ENCODE assay signal across 1 cellular context in the genomic region with DNA sequence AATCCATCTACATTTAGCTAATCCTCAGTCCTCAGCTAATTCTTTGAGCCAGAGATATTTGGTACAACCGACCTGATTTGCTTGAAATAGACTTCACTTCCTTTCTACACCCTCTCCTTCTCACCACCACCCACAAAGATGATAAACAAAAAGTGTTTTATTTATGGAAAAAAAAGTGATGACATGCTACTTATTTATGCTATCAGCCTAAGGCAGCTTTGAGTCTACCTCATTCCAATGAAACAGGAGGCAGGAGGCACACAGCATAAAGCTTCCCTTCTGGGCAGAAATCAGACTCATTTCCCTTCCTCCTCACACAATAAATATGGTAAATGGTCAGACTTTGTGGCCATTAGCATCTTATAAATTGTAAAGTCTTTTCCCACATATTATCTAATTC.
TF ChIP-seq lines count a peak whose summit lies in the region.

No MANE protein-coding gene starts in this region.

TF ChIP-seq in K562, 482 proteins besides CTCF, POLR2A, EP300 and RAD21 (continued from another document):
- TF ChIP-seq, protein P1, sequence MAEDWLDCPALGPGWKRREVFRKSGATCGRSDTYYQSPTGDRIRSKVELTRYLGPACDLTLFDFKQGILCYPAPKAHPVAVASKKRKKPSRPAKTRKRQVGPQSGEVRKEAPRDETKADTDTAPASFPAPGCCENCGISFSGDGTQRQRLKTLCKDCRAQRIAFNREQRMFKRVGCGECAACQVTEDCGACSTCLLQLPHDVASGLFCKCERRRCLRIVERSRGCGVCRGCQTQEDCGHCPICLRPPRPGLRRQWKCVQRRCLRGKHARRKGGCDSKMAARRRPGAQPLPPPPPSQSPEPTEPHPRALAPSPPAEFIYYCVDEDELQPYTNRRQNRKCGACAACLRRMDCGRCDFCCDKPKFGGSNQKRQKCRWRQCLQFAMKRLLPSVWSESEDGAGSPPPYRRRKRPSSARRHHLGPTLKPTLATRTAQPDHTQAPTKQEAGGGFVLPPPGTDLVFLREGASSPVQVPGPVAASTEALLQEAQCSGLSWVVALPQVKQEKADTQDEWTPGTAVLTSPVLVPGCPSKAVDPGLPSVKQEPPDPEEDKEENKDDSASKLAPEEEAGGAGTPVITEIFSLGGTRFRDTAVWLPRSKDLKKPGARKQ (CRISPR knock-in tag; IDR thresholded peaks at IDR 0.05), result no peak
- 0 out of 2 replicates have a peak, but pooled peaks have one; percentile 42 for TF ChIP-seq ZKSCAN8 (CRISPR knock-in tag; IDR thresholded peaks at IDR 0.05)
- peak; percentile 34; the same call in 1 of the 2 replicates for TF ChIP-seq CBFA2T2 (conservative IDR thresholded peaks at IDR 0.05)
- peak; percentile 87 for TF ChIP-seq ZNF316 (IDR thresholded peaks at IDR 0.05)
- TF ChIP-seq MEF2A (IDR thresholded peaks at IDR 0.05; ENCODE audit: control insufficient read depth, low read depth, low read length), result peak; percentile 53; the same call in 1 of the 2 replicates
- TF ChIP-seq, protein P2, sequence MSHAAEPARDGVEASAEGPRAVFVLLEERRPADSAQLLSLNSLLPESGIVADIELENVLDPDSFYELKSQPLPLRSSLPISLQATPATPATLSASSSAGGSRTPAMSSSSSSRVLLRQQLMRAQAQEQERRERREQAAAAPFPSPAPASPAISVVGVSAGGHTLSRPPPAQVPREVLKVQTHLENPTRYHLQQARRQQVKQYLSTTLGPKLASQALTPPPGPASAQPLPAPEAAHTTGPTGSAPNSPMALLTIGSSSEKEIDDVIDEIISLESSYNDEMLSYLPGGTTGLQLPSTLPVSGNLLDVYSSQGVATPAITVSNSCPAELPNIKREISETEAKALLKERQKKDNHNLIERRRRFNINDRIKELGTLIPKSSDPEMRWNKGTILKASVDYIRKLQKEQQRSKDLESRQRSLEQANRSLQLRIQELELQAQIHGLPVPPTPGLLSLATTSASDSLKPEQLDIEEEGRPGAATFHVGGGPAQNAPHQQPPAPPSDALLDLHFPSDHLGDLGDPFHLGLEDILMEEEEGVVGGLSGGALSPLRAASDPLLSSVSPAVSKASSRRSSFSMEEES (CRISPR knock-in tag; IDR thresholded peaks at IDR 0.05), result no peak
- 0 out of 4 replicates have a peak, but pooled peaks of 1 of the 2 experiments have one; percentile 24 for TF ChIP-seq KDM1A (IDR thresholded peaks at IDR 0.05)
- TF ChIP-seq ATF7 (IDR thresholded peaks at IDR 0.05), result 0 out of 2 replicates have a peak, but pooled peaks have one; percentile 18
- peak; percentile 62; the same call in 1 of the 2 replicates for TF ChIP-seq CBFA2T3 (IDR thresholded peaks at IDR 0.05)
